1 cellular context compared by ENCODE assay signal in the genomic region with DNA sequence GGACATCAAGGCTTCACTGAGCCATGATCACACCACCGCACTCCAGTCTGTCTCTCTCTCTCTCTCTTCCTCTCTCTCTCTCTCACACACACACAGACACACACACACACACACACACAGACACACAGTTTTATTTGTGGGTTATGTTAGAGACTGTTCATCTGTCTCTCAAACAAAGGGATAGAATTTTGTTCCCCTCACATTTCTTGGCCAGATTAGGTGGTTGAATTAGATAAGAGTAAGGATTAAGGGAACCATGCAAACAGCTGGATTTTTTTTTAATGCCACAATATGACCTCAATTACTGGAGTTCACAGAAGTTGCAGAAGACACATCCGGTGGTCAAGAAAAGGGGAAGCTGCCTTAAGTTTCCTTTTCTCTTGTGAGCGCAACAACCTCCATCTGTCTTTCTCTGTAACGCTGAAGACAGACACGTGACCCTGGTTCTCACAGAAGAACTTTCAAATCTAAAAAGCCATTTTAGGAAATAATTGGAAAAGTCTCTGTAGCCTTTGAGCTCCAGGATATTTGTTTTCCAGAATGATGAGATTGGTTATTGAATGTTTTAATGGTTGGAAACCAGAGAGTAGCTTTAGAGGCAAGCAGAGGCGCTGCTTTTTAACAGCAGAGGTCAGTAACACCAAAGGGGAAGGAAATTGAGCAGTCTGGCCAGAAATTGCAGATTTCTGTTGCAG.
A peak's percentile ranks its signal among the peaks of the same experiment; 100 is the strongest.
TF ChIP-seq lines count a peak whose summit lies in the region.

No MANE protein-coding gene starts in this region.

TF ChIP-seq in GM12878, 131 proteins besides CTCF, POLR2A, EP300 and RAD21 (continued from another document):
- TF ChIP-seq, protein P1, sequence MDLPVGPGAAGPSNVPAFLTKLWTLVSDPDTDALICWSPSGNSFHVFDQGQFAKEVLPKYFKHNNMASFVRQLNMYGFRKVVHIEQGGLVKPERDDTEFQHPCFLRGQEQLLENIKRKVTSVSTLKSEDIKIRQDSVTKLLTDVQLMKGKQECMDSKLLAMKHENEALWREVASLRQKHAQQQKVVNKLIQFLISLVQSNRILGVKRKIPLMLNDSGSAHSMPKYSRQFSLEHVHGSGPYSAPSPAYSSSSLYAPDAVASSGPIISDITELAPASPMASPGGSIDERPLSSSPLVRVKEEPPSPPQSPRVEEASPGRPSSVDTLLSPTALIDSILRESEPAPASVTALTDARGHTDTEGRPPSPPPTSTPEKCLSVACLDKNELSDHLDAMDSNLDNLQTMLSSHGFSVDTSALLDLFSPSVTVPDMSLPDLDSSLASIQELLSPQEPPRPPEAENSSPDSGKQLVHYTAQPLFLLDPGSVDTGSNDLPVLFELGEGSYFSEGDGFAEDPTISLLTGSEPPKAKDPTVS (IDR thresholded peaks at IDR 0.05; ENCODE audit: low read depth, low read length) = no peak
- TF ChIP-seq DPF2 (IDR thresholded peaks at IDR 0.05) = peak; percentile 96
- TF ChIP-seq BMI1 (IDR thresholded peaks at IDR 0.05; ENCODE audit: borderline replicate concordance) = peak; percentile 81; the same call in 1 of the 2 replicates
- no peak; the same call in 1 of the 2 replicates for TF ChIP-seq SREBF1 (IDR thresholded peaks at IDR 0.05; ENCODE audit: low read length)
- no peak for TF ChIP-seq LARP7 (IDR thresholded peaks at IDR 0.05)
- TF ChIP-seq, protein P2, sequence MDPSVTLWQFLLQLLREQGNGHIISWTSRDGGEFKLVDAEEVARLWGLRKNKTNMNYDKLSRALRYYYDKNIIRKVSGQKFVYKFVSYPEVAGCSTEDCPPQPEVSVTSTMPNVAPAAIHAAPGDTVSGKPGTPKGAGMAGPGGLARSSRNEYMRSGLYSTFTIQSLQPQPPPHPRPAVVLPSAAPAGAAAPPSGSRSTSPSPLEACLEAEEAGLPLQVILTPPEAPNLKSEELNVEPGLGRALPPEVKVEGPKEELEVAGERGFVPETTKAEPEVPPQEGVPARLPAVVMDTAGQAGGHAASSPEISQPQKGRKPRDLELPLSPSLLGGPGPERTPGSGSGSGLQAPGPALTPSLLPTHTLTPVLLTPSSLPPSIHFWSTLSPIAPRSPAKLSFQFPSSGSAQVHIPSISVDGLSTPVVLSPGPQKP (IDR thresholded peaks at IDR 0.05; ENCODE audit: low read depth, low read length) = no peak
- TF ChIP-seq YBX1 (IDR thresholded peaks at IDR 0.05) = no peak
- no peak; the same call in none of the 2 replicates for TF ChIP-seq BACH1 (IDR thresholded peaks at IDR 0.05; ENCODE audit: borderline replicate concordance)
- peak; percentile 94 for TF ChIP-seq TBL1XR1 (IDR thresholded peaks at IDR 0.05; ENCODE audit: low read depth, low read length)
- TF ChIP-seq ZNF24 (IDR thresholded peaks at IDR 0.05) = peak; percentile 34; the same call in 1 of the 2 replicates
- TF ChIP-seq, protein P3, sequence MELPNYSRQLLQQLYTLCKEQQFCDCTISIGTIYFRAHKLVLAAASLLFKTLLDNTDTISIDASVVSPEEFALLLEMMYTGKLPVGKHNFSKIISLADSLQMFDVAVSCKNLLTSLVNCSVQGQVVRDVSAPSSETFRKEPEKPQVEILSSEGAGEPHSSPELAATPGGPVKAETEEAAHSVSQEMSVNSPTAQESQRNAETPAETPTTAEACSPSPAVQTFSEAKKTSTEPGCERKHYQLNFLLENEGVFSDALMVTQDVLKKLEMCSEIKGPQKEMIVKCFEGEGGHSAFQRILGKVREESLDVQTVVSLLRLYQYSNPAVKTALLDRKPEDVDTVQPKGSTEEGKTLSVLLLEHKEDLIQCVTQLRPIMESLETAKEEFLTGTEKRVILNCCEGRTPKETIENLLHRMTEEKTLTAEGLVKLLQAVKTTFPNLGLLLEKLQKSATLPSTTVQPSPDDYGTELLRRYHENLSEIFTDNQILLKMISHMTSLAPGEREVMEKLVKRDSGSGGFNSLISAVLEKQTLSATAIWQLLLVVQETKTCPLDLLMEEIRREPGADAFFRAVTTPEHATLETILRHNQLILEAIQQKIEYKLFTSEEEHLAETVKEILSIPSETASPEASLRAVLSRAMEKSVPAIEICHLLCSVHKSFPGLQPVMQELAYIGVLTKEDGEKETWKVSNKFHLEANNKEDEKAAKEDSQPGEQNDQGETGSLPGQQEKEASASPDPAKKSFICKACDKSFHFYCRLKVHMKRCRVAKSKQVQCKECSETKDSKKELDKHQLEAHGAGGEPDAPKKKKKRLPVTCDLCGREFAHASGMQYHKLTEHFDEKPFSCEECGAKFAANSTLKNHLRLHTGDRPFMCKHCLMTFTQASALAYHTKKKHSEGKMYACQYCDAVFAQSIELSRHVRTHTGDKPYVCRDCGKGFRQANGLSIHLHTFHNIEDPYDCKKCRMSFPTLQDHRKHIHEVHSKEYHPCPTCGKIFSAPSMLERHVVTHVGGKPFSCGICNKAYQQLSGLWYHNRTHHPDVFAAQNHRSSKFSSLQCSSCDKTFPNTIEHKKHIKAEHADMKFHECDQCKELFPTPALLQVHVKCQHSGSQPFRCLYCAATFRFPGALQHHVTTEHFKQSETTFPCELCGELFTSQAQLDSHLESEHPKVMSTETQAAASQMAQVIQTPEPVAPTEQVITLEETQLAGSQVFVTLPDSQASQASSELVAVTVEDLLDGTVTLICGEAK (IDR thresholded peaks at IDR 0.05; ENCODE audit: borderline replicate concordance) = peak; percentile 46; the same call in 1 of the 2 replicates
- TF ChIP-seq, protein P4, sequence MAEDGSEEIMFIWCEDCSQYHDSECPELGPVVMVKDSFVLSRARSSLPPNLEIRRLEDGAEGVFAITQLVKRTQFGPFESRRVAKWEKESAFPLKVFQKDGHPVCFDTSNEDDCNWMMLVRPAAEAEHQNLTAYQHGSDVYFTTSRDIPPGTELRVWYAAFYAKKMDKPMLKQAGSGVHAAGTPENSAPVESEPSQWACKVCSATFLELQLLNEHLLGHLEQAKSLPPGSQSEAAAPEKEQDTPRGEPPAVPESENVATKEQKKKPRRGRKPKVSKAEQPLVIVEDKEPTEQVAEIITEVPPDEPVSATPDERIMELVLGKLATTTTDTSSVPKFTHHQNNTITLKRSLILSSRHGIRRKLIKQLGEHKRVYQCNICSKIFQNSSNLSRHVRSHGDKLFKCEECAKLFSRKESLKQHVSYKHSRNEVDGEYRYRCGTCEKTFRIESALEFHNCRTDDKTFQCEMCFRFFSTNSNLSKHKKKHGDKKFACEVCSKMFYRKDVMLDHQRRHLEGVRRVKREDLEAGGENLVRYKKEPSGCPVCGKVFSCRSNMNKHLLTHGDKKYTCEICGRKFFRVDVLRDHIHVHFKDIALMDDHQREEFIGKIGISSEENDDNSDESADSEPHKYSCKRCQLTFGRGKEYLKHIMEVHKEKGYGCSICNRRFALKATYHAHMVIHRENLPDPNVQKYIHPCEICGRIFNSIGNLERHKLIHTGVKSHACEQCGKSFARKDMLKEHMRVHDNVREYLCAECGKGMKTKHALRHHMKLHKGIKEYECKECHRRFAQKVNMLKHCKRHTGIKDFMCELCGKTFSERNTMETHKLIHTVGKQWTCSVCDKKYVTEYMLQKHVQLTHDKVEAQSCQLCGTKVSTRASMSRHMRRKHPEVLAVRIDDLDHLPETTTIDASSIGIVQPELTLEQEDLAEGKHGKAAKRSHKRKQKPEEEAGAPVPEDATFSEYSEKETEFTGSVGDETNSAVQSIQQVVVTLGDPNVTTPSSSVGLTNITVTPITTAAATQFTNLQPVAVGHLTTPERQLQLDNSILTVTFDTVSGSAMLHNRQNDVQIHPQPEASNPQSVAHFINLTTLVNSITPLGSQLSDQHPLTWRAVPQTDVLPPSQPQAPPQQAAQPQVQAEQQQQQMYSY (CRISPR knock-in tag; IDR thresholded peaks at IDR 0.05) = no peak
- TF ChIP-seq ZNF384 (IDR thresholded peaks at IDR 0.05; ENCODE audit: borderline replicate concordance, low read depth, low read length) = peak; percentile 93
- 0 out of 2 replicates have a peak, but pooled peaks have one; percentile 7 for TF ChIP-seq MEF2A (IDR thresholded peaks at IDR 0.05; ENCODE audit: insufficient read depth, low read depth, low read length)
